25 cellular contexts compared by ENCODE assay signal in genomic region chr9:131214457-131214856, GRCh38.
DNase-seq lines count a peak whose midpoint lies in the region; ATAC-seq and TF ChIP-seq lines count a peak whose summit lies in the region.
"Had no signal": no experiment of that assay in that cellular context is flagged by ENCODE, and none has a peak within 500 bp of the region (broad histone marks: within the 10 kb centered on the region; RNA-seq: fewer than 3 reads in every experiment).

No MANE protein-coding gene starts in this region.

- no peaks in the 10 kb centered on the region; the same call in 1 of the 2 replicates for H3K27me3 Mint-ChIP-seq in HFFc6 (ENCODE audit: insufficient read depth)
- H3K27me3 Mint-ChIP-seq: activated CD4-positive, alpha-beta memory T cell treated with anti-CD3 and anti-CD28 coated beads for 36 hours; activated naive CD4-positive, alpha-beta T cell treated with anti-CD3 and anti-CD28 coated beads, Interleukin-2, amount 10 ng/mL, durations not matched to agents 7 days and 5 days; stimulated activated naive B cell treated with anti-CD40 and anti-IgM and Interleukin-4, amounts not matched to agents 10 μg/mL and 1 μg/mL and 100 μg/mL, for 72 hours had no signal

- H3K4me1 ChIP-seq in spleen (peaks cover 0 to 19% (median 9%) of the 10 kb centered on the region in 6 donors), prostate gland (replicated peaks) (no peaks in the 10 kb centered on the region)
- H3K4me1 ChIP-seq: right lobe of liver had no signal

- CTCF ChIA-PET in HEK293T (lab: Yijun Ruan, JAX), result interaction anchor here (1.1 kb wide), 1 partner anchor 122 kb away, joined by 3 read pairs; no protein-coding TSS in a partner anchor

- peaks cover 54% of the 10 kb centered on the region for H3K36me3 Mint-ChIP-seq in HFFc6 (ENCODE audit: low read depth)

- H3K27me3 ChIP-seq in spleen (replicated peaks in 1 of 7), result no peaks in the 10 kb centered on the region
- no peaks in the 10 kb centered on the region for H3K27me3 ChIP-seq in prostate gland (replicated peaks; ENCODE audit: insufficient read depth)
- H3K27me3 ChIP-seq: right lobe of liver had no signal

- peaks cover 4 to 28% (median 22%) of the 10 kb centered on the region in 8 donors for H3K9me3 ChIP-seq in spleen
- H3K9me3 ChIP-seq in prostate gland, result no peaks in the 10 kb centered on the region
- H3K9me3 ChIP-seq: right lobe of liver had no signal

- peaks cover 16% of the 10 kb centered on the region for H3K9me3 Mint-ChIP-seq in HFFc6

- in situ Hi-C loops in astrocyte of the spinal cord (cut with HindIII; ENCODE audit: low sequenced_read_pairs), result no loop called here

- intact Hi-C loops in spleen (cut with DNase I; ENCODE audit: low total_unique reads) (no loop called here), prostate gland (cut with DNase I) (no loop called here)

- DNase-seq in HFFc6 (no peak), astrocyte of the spinal cord (ENCODE audit: low read depth, low spot score) (peak; percentile 23), globus pallidus (ENCODE audit: low spot score) (peak; percentile 72), spleen (no peak), prostate gland (ENCODE audit: low spot score) (no peak), HEK293T (ENCODE audit: extremely low spot score) (no peak)
- DNase-seq: activated CD4-positive, alpha-beta memory T cell treated with anti-CD3 and anti-CD28 coated beads for 36 hours; activated CD4-positive, CD25-positive, alpha-beta regulatory T cell; activated naive CD4-positive, alpha-beta T cell treated with anti-CD3 and anti-CD28 coated beads, Interleukin-2, amount 10 ng/mL, durations not matched to agents 7 days and 5 days; activated T-cell treated with anti-CD3 and anti-CD28 coated beads, Interleukin-2, amount 50 U/mL, for 4 hours; AML-193; DMS53; endodermal cell; NCI-H1092 treated with DMSO at 0.1 percent for 48 hours; NCI-H2081 treated with DMSO at 0.1 percent for 48 hours; NCI-H510A treated with DMSO at 0.1 percent for 48 hours; NK-92 treated with Interleukin-12 subunit alpha and Interleukin-12 subunit beta, amount 100 ng/mL, for 24 hours; right lobe of liver; RPMI8226; stimulated activated naive B cell treated with anti-CD40 and anti-IgM and Interleukin-4, amounts not matched to agents 10 μg/mL and 1 μg/mL and 100 μg/mL, for 72 hours; T1000; trophoblast cell had no signal

- H3K4me1 Mint-ChIP-seq in HFFc6 (ENCODE audit: low read depth), result peaks cover 31% of the 10 kb centered on the region
- H3K4me1 Mint-ChIP-seq: activated naive CD4-positive, alpha-beta T cell treated with anti-CD3 and anti-CD28 coated beads, Interleukin-2, amount 10 ng/mL, durations not matched to agents 7 days and 5 days had no signal

- TF ChIP-seq POLR2A in spleen (IDR thresholded peaks at IDR 0.05) (no peak), prostate gland (IDR thresholded peaks at IDR 0.05) (no peak)

- TF ChIP-seq CTCF in HFFc6 (IDR thresholded peaks at IDR 0.05) (no peak), astrocyte of the spinal cord (IDR thresholded peaks at IDR 0.05; ENCODE audit: low read depth, low read length) (no peak), spleen (IDR thresholded peaks at IDR 0.05 in 8 of 11, conservative IDR thresholded peaks at IDR 0.05 in 3 of 11) (no peak), prostate gland (IDR thresholded peaks at IDR 0.05) (no peak)

- H3K36me3 ChIP-seq in spleen (peaks cover 0 to 86% (median 26%) of the 10 kb centered on the region in 6 donors), prostate gland (no peaks in the 10 kb centered on the region)

- H3K27ac ChIP-seq in spleen (peak overlapping the region in 5 of 8 donors; percentile 4 to 55 (median 23)), prostate gland (no peak overlapping the region)
- H3K27ac ChIP-seq: right lobe of liver had no signal

- POLR2A ChIA-PET in HEK293T (lab: Yijun Ruan, JAX), result no interaction called here

- H3K4me3 ChIP-seq in astrocyte of the spinal cord (ENCODE audit: low read depth, low read length), result no peak overlapping the region
- H3K4me3 ChIP-seq in spleen, result no peak overlapping the region
- H3K4me3 ChIP-seq in prostate gland, result no peak overlapping the region
- H3K4me3 ChIP-seq: lung, right lobe of liver had no signal

- no peak overlapping the region for H3K4me3 Mint-ChIP-seq in HFFc6
- H3K4me3 Mint-ChIP-seq: activated CD4-positive, alpha-beta memory T cell treated with anti-CD3 and anti-CD28 coated beads for 36 hours; activated naive CD4-positive, alpha-beta T cell treated with anti-CD3 and anti-CD28 coated beads, Interleukin-2, amount 10 ng/mL, durations not matched to agents 7 days and 5 days; activated T-cell treated with anti-CD3 and anti-CD28 coated beads, Interleukin-2, amount 50 U/mL, for 4 hours; endodermal cell; stimulated activated naive B cell treated with anti-CD40 and anti-IgM and Interleukin-4, amounts not matched to agents 10 μg/mL and 1 μg/mL and 100 μg/mL, for 72 hours had no signal

- H3K27ac Mint-ChIP-seq in HFFc6, result 0 out of 2 replicates have a peak overlapping the region, but pooled peaks have one; percentile 17
- H3K27ac Mint-ChIP-seq: activated CD4-positive, alpha-beta memory T cell treated with anti-CD3 and anti-CD28 coated beads for 36 hours; activated naive CD4-positive, alpha-beta T cell treated with anti-CD3 and anti-CD28 coated beads, Interleukin-2, amount 10 ng/mL, durations not matched to agents 7 days and 5 days; stimulated activated naive B cell treated with anti-CD40 and anti-IgM and Interleukin-4, amounts not matched to agents 10 μg/mL and 1 μg/mL and 100 μg/mL, for 72 hours had no signal

- WGBS in spleen, 5 donors, result 41 to 54% (median 47%) methylated on average over 4 of the region's 4 CpGs
- WGBS in prostate gland, result 26% methylated on average over 4 of the region's 4 CpGs

- no peak for ATAC-seq in GM21529 (IDR thresholded peaks at IDR 0.05; ENCODE audit: unreplicated experiment)
- ATAC-seq in GM21717 (IDR thresholded peaks at IDR 0.05; ENCODE audit: unreplicated experiment), result no peak
- ATAC-seq: stimulated activated naive B cell treated with anti-CD40 and anti-IgM and Interleukin-4, amounts not matched to agents 10 μg/mL and 1 μg/mL and 100 μg/mL, for 72 hours had no signal

TF ChIP-seq in HEK293T, 16 proteins besides CTCF, POLR2A, EP300 and RAD21:
- TF ChIP-seq NFRKB (IDR thresholded peaks at IDR 0.05), result no peak

Comparison
In these comparisons a context has a peak if more than half of its experiments do, and no peak if none do; other contexts are left out.
1. DNase-seq: peak in astrocyte of the spinal cord (single experiment) and globus pallidus (single experiment); none in HFFc6 (single experiment), spleen (single experiment), prostate gland (single experiment) and HEK293T (single experiment).
2. H3K27ac ChIP-seq: peak in spleen (5 of 8); none in prostate gland (0 of 2).